In genomic region chr2:71069376-71069775, GRCh38 we compare ENCODE assay signal across 8 cellular contexts. TPM values are rescaled to one million over a fixed set of nuclear protein-coding genes. Genes with fewer than 3 reads are reported as not detected.
DNase-seq lines count a peak whose midpoint lies in the region; ATAC-seq and TF ChIP-seq lines count a peak whose summit lies in the region.

No MANE protein-coding gene starts in this region.

- H3K27ac ChIP-seq in right cardiac atrium (ENCODE audit: low read length) (no peak overlapping the region), skin epidermis (peak overlapping the region in 20 of 21 experiments; percentile 87 to 98 (median 94))

- no peaks in the 10 kb centered on the region for H3K9me3 ChIP-seq in right cardiac atrium (ENCODE audit: control insufficient read depth, low read length)

- CTCF ChIA-PET in activated B cell treated with CpG ODN at 0.5 μM for 24 hours (lab: Charles Lee), result interaction anchor here (0.7 to 1.3 kb wide), 2 partner anchors 69 to 153 kb away, joined by 3 read pairs; no protein-coding TSS in a partner anchor

- ATAC-seq in activated B cell treated with CpG ODN at 0.5 μM for 24 hours (ENCODE audit: low read depth), result no peak
- ATAC-seq in right cardiac atrium, result no peak
- no peak for ATAC-seq in HG03342 (IDR thresholded peaks at IDR 0.05; ENCODE audit: unreplicated experiment)

- no peaks in the 10 kb centered on the region for H3K27me3 ChIP-seq in right cardiac atrium (ENCODE audit: control insufficient read depth, insufficient read depth)

- H3K4me1 Mint-ChIP-seq in activated B cell treated with CpG ODN at 0.5 μM for 24 hours, result peaks cover 90% of the 10 kb centered on the region

- TF ChIP-seq CTCF in activated B cell treated with CpG ODN at 0.5 μM for 24 hours (IDR thresholded peaks at IDR 0.05), result no peak

- H3K36me3 Mint-ChIP-seq in activated B cell treated with CpG ODN at 0.5 μM for 24 hours (ENCODE audit: low read depth), result peaks cover 48% of the 10 kb centered on the region

- 36% methylated on average over 5 of the region's 5 CpGs for WGBS in right cardiac atrium

- peak overlapping the region; percentile 67 for H3K4me3 ChIP-seq in right cardiac atrium (ENCODE audit: low read length)
- peak overlapping the region; percentile 47 to 93 (median 89) for H3K4me3 ChIP-seq in skin epidermis

- H3K4me3 Mint-ChIP-seq in activated B cell treated with CpG ODN at 0.5 μM for 24 hours, result peak overlapping the region; percentile 97

- H3K27me3 Mint-ChIP-seq in activated B cell treated with CpG ODN at 0.5 μM for 24 hours, result no peaks in the 10 kb centered on the region

- no peaks in the 10 kb centered on the region for H3K4me1 ChIP-seq in right cardiac atrium (ENCODE audit: control insufficient read depth, insufficient read depth, low read length)

- no peaks in the 10 kb centered on the region for H3K9me3 Mint-ChIP-seq in activated B cell treated with CpG ODN at 0.5 μM for 24 hours

- intact Hi-C loops in activated B cell treated with CpG ODN at 0.5 μM for 24 hours (cut with micrococcal nuclease), result loop anchor here (5.0 to 10.0 kb wide), 2 partner anchors 92 to 1155 kb away; partner anchors contain the start of genes ANKRD53 and MXD1
- intact Hi-C loops in right cardiac atrium (cut with DNase I), result no loop called here

- DNase-seq in HCEC 1CT (peak; percentile 23), activated B cell treated with CpG ODN at 0.5 μM for 24 hours (no peak), right cardiac atrium (no peak), SIG-M5 (lab: John Stamatoyannopoulos, UW) (no peak), DMS79 (lab: John Stamatoyannopoulos, UW) (no peak), hypothalamus (lab: John Stamatoyannopoulos, UW) (no peak)

- H3K27ac Mint-ChIP-seq in activated B cell treated with CpG ODN at 0.5 μM for 24 hours, result peak overlapping the region; percentile 99

- POLR2A ChIA-PET in activated B cell treated with CpG ODN at 0.5 μM for 24 hours (lab: Charles Lee), result interaction anchor here (1.4 to 7.5 kb wide), 6 partner anchors 20 to 263 kb away, joined by 5 to 170 read pairs (median 14); partner anchors contain the start of genes MCEE, MPHOSPH10, PAIP2B and ZNF638

RNA-seq across cellular contexts. Expression of gene NAGK, which starts 0.9 kb away (rescaled TPM):
- total RNA-seq in activated B cell treated with CpG ODN at 0.5 μM for 24 hours (175 and 208 TPM in 2 replicates), right cardiac atrium (10 to 100 TPM; 50.1 to 63.1 (median 57.8) TPM)
- 53.5 TPM for polyA plus RNA-seq in right cardiac atrium
